ENCODE assay signal across 7 cellular contexts in genomic region chr11:60451185-60451584, GRCh38. TPM values are rescaled to one million over a fixed set of nuclear protein-coding genes. Genes with fewer than 3 reads are reported as not detected.
"Had no signal": no experiment of that assay in that cellular context is flagged by ENCODE, and none has a peak within 500 bp of the region (broad histone marks: within the 10 kb centered on the region; RNA-seq: fewer than 3 reads in every experiment).

No MANE protein-coding gene starts in this region.

RNA-seq across cellular contexts. Expression of gene MS4A1, which starts 4.5 kb away (rescaled TPM):
- total RNA-seq: GM23248, GM23338, H1, H4, H7, H9, HFFc6 had no signal
- polyA plus RNA-seq: H1 had no signal

RNA-seq across cellular contexts. Expression of gene MS4A5, which starts 21.8 kb away (rescaled TPM):
- total RNA-seq: GM23248, GM23338, H1, H4, H7, H9, HFFc6 had no signal
- polyA plus RNA-seq: GM23248, GM23338, H1 had no signal

RNA-seq across cellular contexts. Expression of gene MS4A12, which starts 41.4 kb away (rescaled TPM):
- total RNA-seq: GM23248, H4, H7, H9 had no signal
- polyA plus RNA-seq: GM23248 had no signal

RNA-seq across cellular contexts. Expression of gene MS4A14, which starts 54.9 kb away (rescaled TPM):
- total RNA-seq: GM23248, GM23338, H1, H4, H7, H9, HFFc6 had no signal
- polyA plus RNA-seq: GM23248, GM23338, H1 had no signal
